In genomic region chr4:167903291-167903721, GRCh38 we compare ENCODE assay signal across 15 cellular contexts.
DNase-seq lines count a peak whose midpoint lies in the region; ATAC-seq and TF ChIP-seq lines count a peak whose summit lies in the region.
"Had no signal": no experiment of that assay in that cellular context is flagged by ENCODE, and none has a peak within 500 bp of the region (broad histone marks: within the 10 kb centered on the region; RNA-seq: fewer than 3 reads in every experiment).

No MANE protein-coding gene starts in this region.

- no peak for DNase-seq in AG04449 (ENCODE audit: low read depth, low spot score)
- peak; percentile 77 for DNase-seq in LHCN-M2 (ENCODE audit: low read depth)
- peak; percentile 12 for DNase-seq in brain pericyte (ENCODE audit: low read depth, low spot score)
- peak; percentile 14 for DNase-seq in glomerular visceral epithelial cell (ENCODE audit: extremely low spot score)
- DNase-seq in RPMI8226 = no peak
- no peak for DNase-seq in NCI-H2196 treated with DMSO at 0.1 percent for 48 hours (lab: John Stamatoyannopoulos, UW; ENCODE audit: unreplicated experiment)
- no peak for DNase-seq in NCI-H1092 treated with DMSO at 0.1 percent for 48 hours (lab: John Stamatoyannopoulos, UW)
- DNase-seq: activated CD4-positive, alpha-beta T cell treated with anti-CD3 and anti-CD28 coated beads, Interleukin-2, amount 10 ng/mL, durations not matched to agents 7 days and 5 days; anterior cingulate cortex; DMS 273 treated with DMSO at 0.1 percent for 48 hours; effector memory CD8-positive, alpha-beta T cell; midbrain; stimulated activated CD4-positive, alpha-beta T cell treated with anti-CD3 and anti-CD28 coated beads, Interleukin-1b, Interleukin-23, amount 100 ng/mL, for 48 hours; T1000 had no signal

- ATAC-seq in GM19395 (IDR thresholded peaks at IDR 0.05; ENCODE audit: unreplicated experiment) = no peak
- ATAC-seq: effector memory CD8-positive, alpha-beta T cell had no signal

- TF ChIP-seq CTCF in AG04449 (IDR thresholded peaks at IDR 0.05; ENCODE audit: insufficient read depth, low read length, missing control alignments) = no peak

- peak overlapping the region; percentile 25; the same call in 1 of the 2 replicates for H3K4me3 ChIP-seq in AG04449 (ENCODE audit: low read depth, low read length)

- CTCF ChIA-PET in AG04449 (lab: Yijun Ruan, JAX) = no interaction called here

- POLR2A ChIA-PET in AG04449 (lab: Yijun Ruan, JAX) = no interaction called here

Comparison
In these comparisons a context has a peak if more than half of its experiments do, and no peak if none do; other contexts are left out.
1. DNase-seq: peak in LHCN-M2 (single experiment), brain pericyte (single experiment) and glomerular visceral epithelial cell (single experiment); none in AG04449 (single experiment), RPMI8226 (single experiment), NCI-H2196 treated with DMSO at 0.1 percent for 48 hours (single experiment) and NCI-H1092 treated with DMSO at 0.1 percent for 48 hours (single experiment).